10 cellular contexts compared by ENCODE assay signal in genomic region chrX:41481264-41482109, GRCh38. TPM values are rescaled to one million over a fixed set of nuclear protein-coding genes. Genes with fewer than 3 reads are reported as not detected.
DNase-seq lines count a peak whose midpoint lies in the region; ATAC-seq and TF ChIP-seq lines count a peak whose summit lies in the region.
"Had no signal": no experiment of that assay in that cellular context is flagged by ENCODE, and none has a peak within 500 bp of the region (broad histone marks: within the 10 kb centered on the region; RNA-seq: fewer than 3 reads in every experiment).

No MANE protein-coding gene starts in this region.

- H3K36me3 ChIP-seq in adipocyte (ENCODE audit: control insufficient read depth, insufficient read depth, low read length, severe bottlenecking) = no peaks in the 10 kb centered on the region
- H3K36me3 ChIP-seq: uterus had no signal

- no peak overlapping the region for H3K9ac ChIP-seq in adipocyte (ENCODE audit: low read length)

- peaks cover 5% of the 10 kb centered on the region; the same call in 1 of the 2 replicates for H3K4me1 Mint-ChIP-seq in HFFc6 (ENCODE audit: low read depth)

- TF ChIP-seq CTCF in HFFc6 (IDR thresholded peaks at IDR 0.05) = peak; percentile 73

- peaks cover 7% of the 10 kb centered on the region for H3K27me3 ChIP-seq in adipocyte (replicated peaks; ENCODE audit: control insufficient read depth, insufficient read depth, low read length)
- H3K27me3 ChIP-seq: uterus had no signal

- no peak overlapping the region for H3K27ac Mint-ChIP-seq in HFFc6
- H3K27ac Mint-ChIP-seq: IgD-negative memory B cell had no signal

- DNase-seq in EL (peak; percentile 4), HFFc6 (no peak), adipocyte (ENCODE audit: low read depth) (peak; percentile 25), lung microvascular endothelial cell (ENCODE audit: low read depth in 2 of 2) (peak; percentile 14 to 40), NCI-H526 treated with DMSO at 0.1 percent for 48 hours (lab: John Stamatoyannopoulos, UW) (no peak), NCI-H1105 (lab: John Stamatoyannopoulos, UW) (no peak), KG1 (lab: John Stamatoyannopoulos, UW) (no peak)
- DNase-seq: uterus had no signal

- H3K9me3 Mint-ChIP-seq in HFFc6 = no peaks in the 10 kb centered on the region

- H3K36me3 Mint-ChIP-seq in HFFc6 (ENCODE audit: low read depth) = no peaks in the 10 kb centered on the region
- H3K36me3 Mint-ChIP-seq: IgD-negative memory B cell had no signal

- no peaks in the 10 kb centered on the region for H3K9me3 ChIP-seq in adipocyte (ENCODE audit: control insufficient read depth, low read length)

- ATAC-seq in GM21619 (IDR thresholded peaks at IDR 0.05; ENCODE audit: unreplicated experiment) = no peak

- peaks cover 21% of the 10 kb centered on the region for H3K4me1 ChIP-seq in adipocyte (ENCODE audit: control insufficient read depth, insufficient read depth, low read length)
- H3K4me1 ChIP-seq: uterus had no signal

- H3K4me3 ChIP-seq in adipocyte (ENCODE audit: low read length) = no peak overlapping the region
- H3K4me3 ChIP-seq: uterus had no signal

- H3K27me3 Mint-ChIP-seq in HFFc6 (ENCODE audit: insufficient read depth) = no peaks in the 10 kb centered on the region

- H3K4me3 Mint-ChIP-seq in HFFc6 = no peak overlapping the region
- H3K4me3 Mint-ChIP-seq: IgD-negative memory B cell had no signal

RNA-seq across cellular contexts. Expression of gene NYX, which starts 34.3 kb away (rescaled TPM):
- not detected for total RNA-seq in HFFc6 (2021; fragmentation: NEBNext Ultra II Directional; extraction: Animal tissue kit (Norgen Biotek cat#: 25700))
- not detected in 2 replicates for total RNA-seq in lung microvascular endothelial cell
- total RNA-seq: uterus had no signal

Comparison
In these comparisons a context has a peak if more than half of its experiments do, and no peak if none do; other contexts are left out.
1. DNase-seq: peak in EL (single experiment), adipocyte (single experiment) and lung microvascular endothelial cell (2 of 2); none in HFFc6 (single experiment), NCI-H526 treated with DMSO at 0.1 percent for 48 hours (single experiment), NCI-H1105 (single experiment) and KG1 (single experiment).